In the genomic region with DNA sequence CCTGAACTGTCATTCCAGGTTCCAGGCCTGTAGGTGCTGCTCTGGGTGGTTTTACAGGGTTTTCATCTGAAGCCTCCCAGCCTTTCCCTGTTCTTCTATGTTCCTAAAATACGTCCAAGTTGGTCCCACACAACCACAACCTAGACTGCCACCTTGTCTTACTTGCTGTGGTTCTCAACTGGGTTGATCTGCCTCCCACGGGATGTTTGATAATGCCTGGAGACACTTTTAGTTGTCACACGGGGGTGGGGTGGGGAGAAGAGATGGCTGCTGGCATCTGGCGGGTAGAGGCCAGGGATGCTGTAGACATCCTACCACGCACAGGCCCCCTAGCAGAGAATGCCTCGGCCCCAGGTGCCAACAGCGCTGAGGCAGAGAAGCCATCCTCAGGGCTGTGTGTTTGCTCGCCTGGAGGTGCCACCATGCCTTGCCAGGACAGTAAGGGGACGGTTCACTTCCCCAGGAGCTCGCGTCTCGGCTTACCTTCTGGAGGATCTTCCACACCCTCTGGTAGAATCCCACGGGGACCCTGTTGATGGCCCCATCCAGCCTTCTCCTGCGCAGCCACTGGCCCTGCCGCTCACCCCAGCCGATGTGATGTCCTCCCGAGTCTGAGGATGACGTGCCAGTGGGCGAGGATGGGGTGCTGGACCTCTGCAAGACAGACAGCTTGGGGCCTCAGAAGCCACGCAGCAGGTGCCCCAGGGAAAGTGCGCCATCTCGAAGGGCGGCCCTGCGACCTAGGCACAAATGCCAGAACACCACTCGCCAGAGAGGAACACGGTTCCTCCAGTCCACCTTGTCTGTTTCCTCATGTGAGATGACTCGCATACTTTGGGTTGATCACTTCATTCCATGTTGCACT, we compare ENCODE assay signal across 18 cellular contexts.
DNase-seq lines count a peak whose midpoint lies in the region; ATAC-seq and TF ChIP-seq lines count a peak whose summit lies in the region.
"Had no signal": no experiment of that assay in that cellular context is flagged by ENCODE, and none has a peak within 500 bp of the region (broad histone marks: within the 10 kb centered on the region; RNA-seq: fewer than 3 reads in every experiment).

No MANE protein-coding gene starts in this region.

- H3K27me3 ChIP-seq in right atrium auricular region (no peaks in the 10 kb centered on the region), dorsolateral prefrontal cortex (peaks cover 0 to 48% (median 4%) of the 10 kb centered on the region in 45 donors), gastrocnemius medialis (no peaks in the 10 kb centered on the region)

- H3K36me3 ChIP-seq in right atrium auricular region: no peaks in the 10 kb centered on the region
- H3K36me3 ChIP-seq in gastrocnemius medialis: no peaks in the 10 kb centered on the region

- in situ Hi-C loops in gastrocnemius medialis (cut with MboI; ENCODE audit: low sequenced_read_pairs in 4 of 4): loop anchor here in 3 of 4 donors (25.0 kb wide), 2 partner anchors 210 to 440 kb away; partner anchors contain the start of gene PDHA1 (in 1 of the 3)

- intact Hi-C loops in Right ventricle myocardium superior (cut with DNase I): loop anchor here (5.0 kb wide), 1 partner anchor 485 kb away; no protein-coding TSS in a partner anchor
- intact Hi-C loops in dorsolateral prefrontal cortex (cut with DNase I): loop anchor here in 1 of 2 donors (10.0 kb wide), 3 partner anchors 222 to 502 kb away; partner anchors contain the start of genes CDKL5 and RS1
- intact Hi-C loops in gastrocnemius medialis (cut with DNase I; ENCODE audit: low total_unique reads): loop anchor here (1.0 to 5.0 kb wide), 2 partner anchors 485 to 506 kb away; no protein-coding TSS in a partner anchor

- no peak for TF ChIP-seq POLR2A in gastrocnemius medialis (IDR thresholded peaks at IDR 0.05)

- POLR2A ChIA-PET in GM10248 (lab: Yijun Ruan, JAX): no interaction called here

- CTCF ChIA-PET in GM10248 (lab: Yijun Ruan, JAX): no interaction called here

- ATAC-seq in Right ventricle myocardium superior (ENCODE audit: poor library complexity) (no peak), gastrocnemius medialis (no peak)
- ATAC-seq: HCT116 had no signal

- TF ChIP-seq CTCF in right atrium auricular region (IDR thresholded peaks at IDR 0.05) (no peak), dorsolateral prefrontal cortex (IDR thresholded peaks at IDR 0.05 in 54 of 56, conservative IDR thresholded peaks at IDR 0.05 in 2 of 56; ENCODE audit: low read depth in 1 of 56, partially characterized antibody in 56 of 56) (no peak), gastrocnemius medialis (IDR thresholded peaks at IDR 0.05 in 4 of 5, conservative IDR thresholded peaks at IDR 0.05 in 1 of 5) (no peak), GM10248 (IDR thresholded peaks at IDR 0.05; ENCODE audit: control extremely low read depth, extremely low read depth, low read depth, missing control alignments) (no peak)

- H3K4me3 ChIP-seq in right atrium auricular region (no peak overlapping the region), dorsolateral prefrontal cortex (no peak overlapping the region), gastrocnemius medialis (no peak overlapping the region)
- H3K4me3 ChIP-seq: PC-9 had no signal

- DNase-seq in right atrium auricular region (ENCODE audit: low spot score) (no peak), Right ventricle myocardium superior (no peak), dorsolateral prefrontal cortex (peak in 4 of 10 donors; percentile 21 to 55 (median 45)), gastrocnemius medialis (no peak), mesenteric fat pad (ENCODE audit: low spot score) (no peak), HT-29 (ENCODE audit: low spot score) (no peak), GM10248 (ENCODE audit: extremely low spot score) (no peak)
- DNase-seq in activated effector memory CD4-positive, alpha-beta T cell treated with Interleukin-2 at 50 U/mL for 16 hours: no peak
- DNase-seq: COR-L47, DMS 273 treated with DMSO at 0.1 percent for 48 hours, DND-41, KG1, NCI-H1417 treated with DMSO at 0.1 percent for 48 hours, NCI-H1930, NCI-H345, NCI-H524 treated with DMSO at 0.1 percent for 48 hours, PC-9 had no signal

- H3K4me1 ChIP-seq in right atrium auricular region (peaks cover 0 to 11% of the 10 kb centered on the region in 2 donors), gastrocnemius medialis (peaks cover 7 to 10% of the 10 kb centered on the region in 2 donors)

- H3K27ac ChIP-seq in right atrium auricular region: peak overlapping the region; percentile 46 to 84
- H3K27ac ChIP-seq in dorsolateral prefrontal cortex: peak overlapping the region in 42 of 59 donors; percentile 26 to 90 (median 68)
- peak overlapping the region; percentile 78 to 87 (median 83) for H3K27ac ChIP-seq in gastrocnemius medialis
- H3K27ac ChIP-seq: PC-9 had no signal

- H3K9me3 ChIP-seq in right atrium auricular region (no peaks in the 10 kb centered on the region), gastrocnemius medialis (no peaks in the 10 kb centered on the region)
